16 cellular contexts compared by ENCODE assay signal in genomic region chr15:22954326-22954725, GRCh38.
"Had no signal": no experiment of that assay in that cellular context is flagged by ENCODE, and none has a peak within 500 bp of the region (broad histone marks: within the 10 kb centered on the region; RNA-seq: fewer than 3 reads in every experiment).

No MANE protein-coding gene starts in this region.

- H3K4me3 ChIP-seq: gastroesophageal sphincter, heart right ventricle, left lung, suprapubic skin, upper lobe of left lung had no signal

- H3K27ac ChIP-seq: suprapubic skin, WERI-Rb-1 had no signal

- ATAC-seq: activated T-cell treated with anti-CD3 and anti-CD28 coated beads, Interleukin-2, amount 50 U/mL, for 72 hours; gastroesophageal sphincter; heart right ventricle; left lung had no signal

- H3K27ac Mint-ChIP-seq: activated T-cell treated with anti-CD3 and anti-CD28 coated beads, Interleukin-2, amount 50 U/mL, for 72 hours; stimulated activated naive CD8-positive, alpha-beta T cell treated with anti-CD3 and anti-CD28 coated beads, Interleukin-15, Interleukin-2, amounts not matched to agents 100 ng/mL and 50 ng/mL, for 24 hours had no signal

- H3K4me3 Mint-ChIP-seq: activated T-cell treated with anti-CD3 and anti-CD28 coated beads, Interleukin-2, amount 50 U/mL, for 72 hours; neural crest cell; stimulated activated naive CD8-positive, alpha-beta T cell treated with anti-CD3 and anti-CD28 coated beads, Interleukin-15, Interleukin-2, amounts not matched to agents 100 ng/mL and 50 ng/mL, for 24 hours had no signal

- H3K9me3 ChIP-seq: gastroesophageal sphincter, heart right ventricle, left lung, suprapubic skin, upper lobe of left lung had no signal

- H3K27me3 Mint-ChIP-seq: progenitor cell of endocrine pancreas; stimulated activated naive CD8-positive, alpha-beta T cell treated with anti-CD3 and anti-CD28 coated beads, Interleukin-15, Interleukin-2, amounts not matched to agents 100 ng/mL and 50 ng/mL, for 24 hours had no signal

- H3K27me3 ChIP-seq: gastroesophageal sphincter, heart right ventricle, left lung, suprapubic skin, upper lobe of left lung had no signal

- DNase-seq: activated CD4-positive, alpha-beta T cell treated with anti-CD3 and anti-CD28 coated beads for 1 hour; activated CD4-positive, alpha-beta T cell treated with anti-CD3 and anti-CD28 coated beads, Interleukin-2, amount 50 U/mL, for 4 hours; activated effector memory CD4-positive, alpha-beta T cell treated with anti-CD3 and anti-CD28 coated beads, Interleukin-2, amount 50 U/mL, for 16 hours; activated naive CD4-positive, alpha-beta T cell treated with anti-CD3 and anti-CD28 coated beads, Interleukin-2, amount 50 U/mL, for 16 hours; activated T-cell treated with anti-CD3 and anti-CD28 coated beads, Interleukin-2, amount 50 U/mL, for 72 hours; heart right ventricle; left lung; mammary epithelial cell; midbrain; upper lobe of left lung; WERI-Rb-1 had no signal

- H3K9me3 Mint-ChIP-seq: activated T-cell treated with anti-CD3 and anti-CD28 coated beads, Interleukin-2, amount 50 U/mL, for 72 hours; neural crest cell; stimulated activated naive CD8-positive, alpha-beta T cell treated with anti-CD3 and anti-CD28 coated beads, Interleukin-15, Interleukin-2, amounts not matched to agents 100 ng/mL and 50 ng/mL, for 24 hours had no signal

- H3K36me3 ChIP-seq: gastroesophageal sphincter, heart right ventricle, left lung, suprapubic skin, WERI-Rb-1 had no signal
